ENCODE assay signal across 36 cellular contexts in genomic region chr11:112929432-112929831, GRCh38. TPM values are rescaled to one million over a fixed set of nuclear protein-coding genes. Genes with fewer than 3 reads are reported as not detected.
"Had no signal": no experiment of that assay in that cellular context is flagged by ENCODE, and none has a peak within 500 bp of the region (broad histone marks: within the 10 kb centered on the region; RNA-seq: fewer than 3 reads in every experiment).

No MANE protein-coding gene starts in this region.

- H3K36me3 Mint-ChIP-seq: activated CD4-positive, alpha-beta memory T cell treated with anti-CD3 and anti-CD28 coated beads for 36 hours; activated naive CD4-positive, alpha-beta T cell treated with anti-CD3 and anti-CD28 coated beads, Interleukin-2, amount 50 U/mL, for 72 hours; activated naive CD8-positive, alpha-beta T cell treated with anti-CD3 and anti-CD28 coated beads for 36 hours; brain had no signal

- H3K27me3 Mint-ChIP-seq: activated B cell treated with CpG ODN at 0.5 μM for 24 hours; activated CD4-positive, alpha-beta memory T cell treated with anti-CD3 and anti-CD28 coated beads for 36 hours had no signal

- H3K27ac Mint-ChIP-seq: activated B cell treated with CpG ODN at 0.5 μM for 24 hours; activated CD4-positive, alpha-beta memory T cell treated with anti-CD3 and anti-CD28 coated beads for 36 hours; activated CD4-positive, alpha-beta T cell treated with anti-CD3 and anti-CD28 coated beads, Interleukin-2, amount 10 ng/mL, durations not matched to agents 24 days and 14 days; activated CD8-positive, alpha-beta T cell treated with anti-CD3 and anti-CD28 coated beads for 36 hours; activated naive CD4-positive, alpha-beta T cell treated with anti-CD3 and anti-CD28 coated beads for 36 hours; activated naive CD4-positive, alpha-beta T cell treated with anti-CD3 and anti-CD28 coated beads, Interleukin-2, amount 50 U/mL, for 72 hours; activated naive CD8-positive, alpha-beta T cell treated with anti-CD3 and anti-CD28 coated beads for 36 hours; activated T-cell treated with anti-CD3 and anti-CD28 coated beads, Interleukin-2, amount 50 U/mL, for 72 hours; activated T-helper 1 cell treated with anti-CD3 and anti-CD28 coated beads, Interleukin-12 subunit alpha, Interleukin-12 subunit beta, Interleukin-2, Interleukin-4 antibody, amounts not matched to agents 30 ng/mL and 10 ng/mL and 1 ng/mL, durations not matched to agents 14 hours and 24 hours and 36 hours; activated T-helper 17 cell treated with anti-CD3 and anti-CD28 coated beads, Interleukin-2, amount 50 U/mL, for 72 hours; brain; T-helper 1 cell treated with Interleukin-12 subunit alpha and Interleukin-12 subunit beta and Interleukin-4 antibody, amounts not matched to agents 30 μg/mL and 1 μg/mL, for 36 hours; T-helper 2 cell treated with Interferon-gamma antibody and Interleukin-4, amounts not matched to agents 5 μg/mL and 100 μg/mL, for 36 hours had no signal

- FAIRE-seq: TTC549 had no signal

- H3K4me3 Mint-ChIP-seq: activated B cell treated with CpG ODN at 0.5 μM for 24 hours; activated CD4-positive, alpha-beta memory T cell treated with anti-CD3 and anti-CD28 coated beads for 36 hours; activated CD4-positive, alpha-beta T cell treated with anti-CD3 and anti-CD28 coated beads, Interleukin-2, amount 10 ng/mL, durations not matched to agents 24 days and 14 days; activated CD8-positive, alpha-beta T cell treated with anti-CD3 and anti-CD28 coated beads for 36 hours; activated naive CD4-positive, alpha-beta T cell treated with anti-CD3 and anti-CD28 coated beads for 36 hours; activated naive CD8-positive, alpha-beta T cell treated with anti-CD3 and anti-CD28 coated beads for 36 hours; activated T-cell treated with anti-CD3 and anti-CD28 coated beads, Interleukin-2, amount 50 U/mL, for 4 hours; activated T-cell treated with anti-CD3 and anti-CD28 coated beads, Interleukin-2, amount 50 U/mL, for 72 hours; activated T-helper 1 cell treated with anti-CD3 and anti-CD28 coated beads, Interleukin-12 subunit alpha, Interleukin-12 subunit beta, Interleukin-2, Interleukin-4 antibody, amounts not matched to agents 30 ng/mL and 10 ng/mL and 1 ng/mL, durations not matched to agents 14 hours and 24 hours and 36 hours; activated T-helper 17 cell treated with anti-CD3 and anti-CD28 coated beads, Interleukin-2, amount 50 U/mL, for 72 hours; brain; T-helper 1 cell treated with Interleukin-12 subunit alpha and Interleukin-12 subunit beta and Interleukin-4 antibody, amounts not matched to agents 30 μg/mL and 1 μg/mL, for 36 hours; T-helper 2 cell treated with Interferon-gamma antibody and Interleukin-4, amounts not matched to agents 5 μg/mL and 100 μg/mL, for 36 hours had no signal

- H3K9me3 Mint-ChIP-seq: activated B cell treated with CpG ODN at 0.5 μM for 24 hours; activated CD4-positive, alpha-beta memory T cell treated with anti-CD3 and anti-CD28 coated beads for 36 hours; activated CD4-positive, alpha-beta T cell treated with anti-CD3 and anti-CD28 coated beads, Interleukin-2, amount 10 ng/mL, durations not matched to agents 24 days and 14 days; activated CD8-positive, alpha-beta T cell treated with anti-CD3 and anti-CD28 coated beads for 36 hours; activated naive CD4-positive, alpha-beta T cell treated with anti-CD3 and anti-CD28 coated beads for 36 hours; activated naive CD8-positive, alpha-beta T cell treated with anti-CD3 and anti-CD28 coated beads for 36 hours; activated T-cell treated with anti-CD3 and anti-CD28 coated beads, Interleukin-2, amount 50 U/mL, for 4 hours; activated T-cell treated with anti-CD3 and anti-CD28 coated beads, Interleukin-2, amount 50 U/mL, for 72 hours; activated T-helper 1 cell treated with anti-CD3 and anti-CD28 coated beads, Interleukin-12 subunit alpha, Interleukin-12 subunit beta, Interleukin-2, Interleukin-4 antibody, amounts not matched to agents 30 ng/mL and 10 ng/mL and 1 ng/mL, durations not matched to agents 14 hours and 24 hours and 36 hours; activated T-helper 17 cell treated with anti-CD3 and anti-CD28 coated beads, Interleukin-2, amount 50 U/mL, for 72 hours; brain; T-helper 1 cell treated with Interleukin-12 subunit alpha and Interleukin-12 subunit beta and Interleukin-4 antibody, amounts not matched to agents 30 μg/mL and 1 μg/mL, for 36 hours; T-helper 2 cell treated with Interferon-gamma antibody and Interleukin-4, amounts not matched to agents 5 μg/mL and 100 μg/mL, for 36 hours had no signal

- H3K27me3 ChIP-seq: adrenal gland, cardiac muscle cell had no signal

- H3K9me3 ChIP-seq: adrenal gland had no signal

- H3K36me3 ChIP-seq: adrenal gland, cardiac muscle cell had no signal

- ATAC-seq: activated CD8-positive, alpha-beta T cell treated with anti-CD3 and anti-CD28 coated beads for 36 hours; activated naive CD4-positive, alpha-beta T cell treated with anti-CD3 and anti-CD28 coated beads, Interleukin-2, amount 50 U/mL, for 72 hours; activated T-cell treated with anti-CD3 and anti-CD28 coated beads, Interleukin-2, amount 50 U/mL, for 4 hours; activated T-cell treated with anti-CD3 and anti-CD28 coated beads, Interleukin-2, amount 50 U/mL, for 72 hours; activated T-helper 17 cell treated with anti-CD3 and anti-CD28 coated beads, Interleukin-2, amount 50 U/mL, for 72 hours had no signal

- H3K27ac ChIP-seq: adrenal gland, cardiac muscle cell, VCaP had no signal

- H3K4me1 Mint-ChIP-seq: activated B cell treated with CpG ODN at 0.5 μM for 24 hours; activated CD4-positive, alpha-beta T cell treated with anti-CD3 and anti-CD28 coated beads, Interleukin-2, amount 10 ng/mL, durations not matched to agents 24 days and 14 days; activated naive CD8-positive, alpha-beta T cell treated with anti-CD3 and anti-CD28 coated beads for 36 hours; activated T-helper 17 cell treated with anti-CD3 and anti-CD28 coated beads, Interleukin-2, amount 50 U/mL, for 72 hours had no signal

- H3K4me3 ChIP-seq: adrenal gland, cardiac muscle cell had no signal

- H3K4me1 ChIP-seq: adrenal gland had no signal

- DNase-seq: activated B cell treated with CpG ODN at 0.5 μM for 24 hours; activated CD4-positive, alpha-beta memory T cell treated with anti-CD3 and anti-CD28 coated beads for 36 hours; activated CD4-positive, alpha-beta T cell treated with anti-CD3 and anti-CD28 coated beads for 4 hours; activated CD4-positive, alpha-beta T cell treated with anti-CD3 and anti-CD28 coated beads, Interleukin-2, amount 10 ng/mL, durations not matched to agents 24 days and 14 days; activated CD4-positive, alpha-beta T cell treated with anti-CD3 and anti-CD28 coated beads, Interleukin-2, amount 50 U/mL, for 1 hour; activated CD4-positive, alpha-beta T cell treated with anti-CD3 and anti-CD28 coated beads, Interleukin-2, amount 50 U/mL, for 4 hours; activated CD4-positive, CD25-positive, alpha-beta regulatory T cell treated with anti-CD3 and anti-CD28 coated beads, Interleukin-2, amount 50 U/mL, for 72 hours; activated CD8-positive, alpha-beta memory T cell treated with anti-CD3 and anti-CD28 coated beads, Interleukin-2, amount 50 U/mL, for 4 hours; activated CD8-positive, alpha-beta T cell treated with anti-CD3 and anti-CD28 coated beads for 36 hours; activated effector memory CD4-positive, alpha-beta T cell treated with anti-CD3 and anti-CD28 coated beads, Interleukin-2, amount 50 U/mL, for 16 hours; activated gamma-delta T cell treated with Interleukin-2 at 50 U/mL for 16 hours; activated naive CD4-positive, alpha-beta T cell; activated naive CD4-positive, alpha-beta T cell treated with anti-CD3 and anti-CD28 coated beads for 36 hours; activated naive CD4-positive, alpha-beta T cell treated with anti-CD3 and anti-CD28 coated beads, Interleukin-2, amount 50 U/mL, for 16 hours; activated naive CD8-positive, alpha-beta T cell treated with anti-CD3 and anti-CD28 coated beads for 36 hours; activated T-cell treated with anti-CD3 and anti-CD28 coated beads for 4 hours; activated T-cell treated with anti-CD3 and anti-CD28 coated beads, Interleukin-2, amount 50 U/mL, for 1 hour; activated T-cell treated with anti-CD3 and anti-CD28 coated beads, Interleukin-2, amount 50 U/mL, for 4 hours; activated T-cell treated with anti-CD3 and anti-CD28 coated beads, Interleukin-2, amount 50 U/mL, for 72 hours; amniotic stem cell; aorta; central memory CD4-positive, alpha-beta T cell; SW 1271; T-helper 1 cell; T-helper 2 cell; T-helper 9 cell had no signal

RNA-seq across cellular contexts. Expression of gene NCAM1, which starts 31.8 kb away (rescaled TPM):
- total RNA-seq: activated B cell treated with CpG ODN at 0.5 μM for 24 hours; activated CD4-positive, alpha-beta memory T cell treated with anti-CD3 and anti-CD28 coated beads for 36 hours; activated CD4-positive, alpha-beta T cell treated with anti-CD3 and anti-CD28 coated beads, Interleukin-2, amount 10 ng/mL, durations not matched to agents 24 days and 14 days; activated naive CD4-positive, alpha-beta T cell treated with anti-CD3 and anti-CD28 coated beads for 36 hours; activated T-helper 1 cell treated with anti-CD3 and anti-CD28 coated beads, Interleukin-12 subunit alpha, Interleukin-12 subunit beta, Interleukin-2, Interleukin-4 antibody, amounts not matched to agents 30 ng/mL and 10 ng/mL and 1 ng/mL, durations not matched to agents 14 hours and 24 hours and 36 hours; activated T-helper 17 cell treated with anti-CD3 and anti-CD28 coated beads, Interleukin-2, amount 50 U/mL, for 72 hours had no signal
